In genomic region chr5:150672237-150672883, GRCh38 we compare ENCODE assay signal across 8 cellular contexts. TPM values are rescaled to one million over a fixed set of nuclear protein-coding genes. Genes with fewer than 3 reads are reported as not detected.
DNase-seq lines count a peak whose midpoint lies in the region; ATAC-seq and TF ChIP-seq lines count a peak whose summit lies in the region.

No MANE protein-coding gene starts in this region.

- TF ChIP-seq POLR2A in HCT116 (IDR thresholded peaks at IDR 0.05; ENCODE audit: borderline replicate concordance, extremely low read depth, insufficient read depth, insufficient read length), result no peak

- H3K27me3 Mint-ChIP-seq in activated CD4-positive, alpha-beta T cell treated with anti-CD3 and anti-CD28 coated beads, Interleukin-2, amount 10 ng/mL, durations not matched to agents 7 days and 5 days, result peaks cover 24% of the 10 kb centered on the region
- H3K27me3 Mint-ChIP-seq in naive thymus-derived CD8-positive, alpha-beta T cell, result peaks cover 11 to 19% (median 17%) of the 10 kb centered on the region in 5 donors

- H4K20me1 ChIP-seq in HCT116 (ENCODE audit: insufficient read depth), result no peaks in the 10 kb centered on the region

- TF ChIP-seq CTCF in AG04450 (IDR thresholded peaks at IDR 0.05; ENCODE audit: low read depth, low read length) (no peak), HCT116 (IDR thresholded peaks at IDR 0.05 in 2 of 3, conservative IDR thresholded peaks at IDR 0.05 in 1 of 3; ENCODE audit: borderline replicate concordance in 1 of 3, insufficient read depth in 1 of 3, low read depth in 2 of 3, low read length in 2 of 3) (no peak)

- no peak overlapping the region for H2AFZ ChIP-seq in HCT116 (ENCODE audit: low read depth, low read length, poor library complexity, severe bottlenecking)

- intact Hi-C loops in HCT116 (cut with micrococcal nuclease), result no loop called here

- no peaks in the 10 kb centered on the region for H3K9me3 Mint-ChIP-seq in activated CD4-positive, alpha-beta T cell treated with anti-CD3 and anti-CD28 coated beads, Interleukin-2, amount 10 ng/mL, durations not matched to agents 7 days and 5 days
- H3K9me3 Mint-ChIP-seq in naive thymus-derived CD8-positive, alpha-beta T cell, result no peaks in the 10 kb centered on the region

- no peaks in the 10 kb centered on the region for H3K79me2 ChIP-seq in HCT116 (ENCODE audit: insufficient read depth, low read length)

- peak overlapping the region; percentile 11 for H3K27ac Mint-ChIP-seq in activated CD4-positive, alpha-beta T cell treated with anti-CD3 and anti-CD28 coated beads, Interleukin-2, amount 10 ng/mL, durations not matched to agents 7 days and 5 days
- H3K27ac Mint-ChIP-seq in naive thymus-derived CD8-positive, alpha-beta T cell, result peak overlapping the region in 4 of 10 donors; percentile 7 to 46 (median 22)

- no peak for TF ChIP-seq RAD21 in HCT116 (IDR thresholded peaks at IDR 0.05; ENCODE audit: low read depth)

- POLR2A ChIA-PET in AG04450 (lab: Yijun Ruan, JAX), result no interaction called here
- POLR2A ChIA-PET in HCT116 (lab: Charles Lee), result no interaction called here
- POLR2A ChIA-PET in activated CD4-positive, alpha-beta T cell treated with anti-CD3 and anti-CD28 coated beads, Interleukin-2, amount 10 ng/mL, durations not matched to agents 7 days and 5 days (lab: Charles Lee), result no interaction called here
- POLR2A ChIA-PET in naive thymus-derived CD8-positive, alpha-beta T cell (lab: Charles Lee), result interaction anchor here (1.2 kb wide), 2 partner anchors 29 to 106 kb away, joined by 5 read pairs; partner anchors contain the start of genes RBM22 and SMIM3
- POLR2A ChIA-PET in HEK293T (lab: Yijun Ruan, JAX), result no interaction called here

- no TSS peak for BruUV-seq in HCT116 (replicated peaks; lab: Mats Ljungman, UMichigan)

- H3K9me2 ChIP-seq in HCT116 (ENCODE audit: insufficient read depth), result no peaks in the 10 kb centered on the region

- CTCF ChIA-PET in AG04450 (lab: Charles Lee) (no interaction called here), HCT116 (lab: Charles Lee) (no interaction called here), HEK293T (lab: Yijun Ruan, JAX) (no interaction called here)
- CTCF ChIA-PET in activated CD4-positive, alpha-beta T cell treated with anti-CD3 and anti-CD28 coated beads, Interleukin-2, amount 10 ng/mL, durations not matched to agents 7 days and 5 days (lab: Charles Lee), result interaction anchor here (0.8 to 2.0 kb wide), 4 partner anchors 10 to 64 kb away, joined by 3 to 5 read pairs (median 4); partner anchors contain the start of gene RBM22

- H3K27ac ChIP-seq in AG04450 (ENCODE audit: low read depth, low read length) (no peak overlapping the region), HCT116 (ENCODE audit: low read depth, low read length) (no peak overlapping the region), esophagus (ENCODE audit: low read depth in 2 of 2, low read length in 1 of 2) (no peak overlapping the region)

- H3K4me1 Mint-ChIP-seq in activated CD4-positive, alpha-beta T cell treated with anti-CD3 and anti-CD28 coated beads, Interleukin-2, amount 10 ng/mL, durations not matched to agents 7 days and 5 days, result peaks cover 8% of the 10 kb centered on the region
- H3K4me1 Mint-ChIP-seq in naive thymus-derived CD8-positive, alpha-beta T cell, result peaks cover 4 to 15% (median 8%) of the 10 kb centered on the region in 4 donors

- H3K9ac ChIP-seq in HCT116 (ENCODE audit: low read length), result no peak overlapping the region

- H3K27me3 ChIP-seq in AG04450 (ENCODE audit: control insufficient read depth, insufficient read depth, low read length), result peaks cover 11% of the 10 kb centered on the region
- no peaks in the 10 kb centered on the region for H3K27me3 ChIP-seq in HCT116 (ENCODE audit: insufficient read depth, low read length)
- no peaks in the 10 kb centered on the region for H3K27me3 ChIP-seq in esophagus (ENCODE audit: control insufficient read depth in 1 of 2, insufficient read depth in 2 of 2, low read length in 2 of 2)

- H3K36me3 ChIP-seq in HCT116 (ENCODE audit: control insufficient read depth in 1 of 2, insufficient read depth in 2 of 2, low read length in 2 of 2), result no peaks in the 10 kb centered on the region
- no peaks in the 10 kb centered on the region for H3K36me3 ChIP-seq in esophagus (ENCODE audit: control insufficient read depth in 2 of 2, insufficient read depth in 2 of 2, low read length in 1 of 2)

- H3K9me3 ChIP-seq in AG04450 (ENCODE audit: control insufficient read depth, insufficient read depth, low read length) (no peaks in the 10 kb centered on the region), HCT116 (ENCODE audit: control insufficient read depth in 1 of 2, insufficient read depth in 1 of 2, low read depth in 1 of 2, low read length in 2 of 2) (no peaks in the 10 kb centered on the region), esophagus (ENCODE audit: control insufficient read depth in 2 of 2, insufficient read depth in 1 of 2, low read depth in 1 of 2, low read length in 1 of 2) (no peaks in the 10 kb centered on the region)

- H3K4me3 ChIP-seq in AG04450 (ENCODE audit: low read depth, low read length) (peak overlapping the region; percentile 62), HCT116 (replicated peaks in 1 of 2; ENCODE audit: low read depth in 1 of 2, low read length in 2 of 2) (no peak overlapping the region), esophagus (ENCODE audit: low read depth in 1 of 2, low read length in 2 of 2) (peak overlapping the region; percentile 39 to 43)

- no peaks in the 10 kb centered on the region for H3K36me3 Mint-ChIP-seq in activated CD4-positive, alpha-beta T cell treated with anti-CD3 and anti-CD28 coated beads, Interleukin-2, amount 10 ng/mL, durations not matched to agents 7 days and 5 days (ENCODE audit: low read depth)
- H3K36me3 Mint-ChIP-seq in naive thymus-derived CD8-positive, alpha-beta T cell, result peaks cover 0 to 2% (median 0%) of the 10 kb centered on the region in 3 donors

- peaks cover 0 to 12% of the 10 kb centered on the region in 2 experiments; a peak in 1 of 4 replicates for H3K4me1 ChIP-seq in HCT116 (ENCODE audit: control insufficient read depth in 1 of 2, insufficient read depth in 2 of 2, low read length in 2 of 2)
- peaks cover 0 to 10% of the 10 kb centered on the region in 2 donors for H3K4me1 ChIP-seq in esophagus (ENCODE audit: control insufficient read depth in 2 of 2, insufficient read depth in 2 of 2, low read length in 1 of 2)

- 3% methylated on average over 38 of the region's 38 CpGs for WGBS in esophagus, 2 donors

- H3K4me3 Mint-ChIP-seq in activated CD4-positive, alpha-beta T cell treated with anti-CD3 and anti-CD28 coated beads, Interleukin-2, amount 10 ng/mL, durations not matched to agents 7 days and 5 days, result peak overlapping the region; percentile 69
- peak overlapping the region; percentile 76 to 87 (median 82) for H3K4me3 Mint-ChIP-seq in naive thymus-derived CD8-positive, alpha-beta T cell

- no peak overlapping the region for H3K4me2 ChIP-seq in HCT116 (ENCODE audit: low read length)

- no peak for DNase-seq in AG04450 (ENCODE audit: low read depth, low spot score)
- no peak for DNase-seq in HCT116 (ENCODE audit: low read depth, low spot score)
- peak; percentile 30 for DNase-seq in activated CD4-positive, alpha-beta T cell treated with anti-CD3 and anti-CD28 coated beads, Interleukin-2, amount 10 ng/mL, durations not matched to agents 7 days and 5 days
- peak in 3 of 10 donors; percentile 6 to 24 (median 22) for DNase-seq in naive thymus-derived CD8-positive, alpha-beta T cell
- no peak for DNase-seq in HEK293T (ENCODE audit: extremely low spot score)
- no peak for DNase-seq in NK-92 (lab: John Stamatoyannopoulos, UW; ENCODE audit: unreplicated experiment)
- no peak for DNase-seq in RKO (ENCODE audit: low spot score)

- RAD21 ChIA-PET in HCT116 (lab: Charles Lee; ENCODE audit: low non-redundant PET in 1 of 2, low total read pairs in 2 of 2, uncharacterized antibody in 2 of 2, unreplicated experiment in 2 of 2), result no interaction called here

- ATAC-seq in HCT116, result peak; percentile 43; the same call in 1 of the 2 replicates
- ATAC-seq in naive thymus-derived CD8-positive, alpha-beta T cell, result peak; percentile 79 to 80

TF ChIP-seq in HCT116, 20 proteins besides CTCF, POLR2A, EP300 and RAD21:
- no peak for TF ChIP-seq FOSL1 (IDR thresholded peaks at IDR 0.05; ENCODE audit: low read depth)
- TF ChIP-seq SIN3A (IDR thresholded peaks at IDR 0.05; ENCODE audit: low read depth), result no peak
- TF ChIP-seq SRF (IDR thresholded peaks at IDR 0.05; ENCODE audit: low read depth), result no peak

TF ChIP-seq in HEK293T, 16 proteins besides CTCF, POLR2A, EP300 and RAD21 (continues in another document):
- TF ChIP-seq CTBP1 (IDR thresholded peaks at IDR 0.05; ENCODE audit: borderline replicate concordance) (no peak), ZNF384 (IDR thresholded peaks at IDR 0.05) (no peak), ARNT (IDR thresholded peaks at IDR 0.05) (no peak), FOXK2 (IDR thresholded peaks at IDR 0.05) (no peak), SUZ12 (IDR thresholded peaks at IDR 0.05) (no peak)

RNA-seq across cellular contexts. Expression of gene MYOZ3, which starts 11.3 kb away (rescaled TPM):
- polyA plus RNA-seq in AG04450 (2011; rRNA removed) (0.51 and 0.68 TPM in 2 replicates), esophagus (under 1 TPM; 0.05 to 0.24 TPM)
- 0.74 and 0.78 TPM in 2 replicates for polyA minus RNA-seq in AG04450 (2011; rRNA and poly(A)+ RNA removed)
- 0.10 TPM for total RNA-seq in HCT116 (2021; ENCODE audit: unreplicated experiment)
- 0.04 and 0.06 TPM in 2 replicates for polyA plus RNA-seq in HCT116 (2012)
- under 1 TPM in 1 of 2 experiments, not detected in 1; 0.05 TPM for total RNA-seq in activated CD4-positive, alpha-beta T cell treated with anti-CD3 and anti-CD28 coated beads, Interleukin-2, amount 10 ng/mL, durations not matched to agents 7 days and 5 days
- total RNA-seq in naive thymus-derived CD8-positive, alpha-beta T cell, result not detected
- polyA plus RNA-seq in naive thymus-derived CD8-positive, alpha-beta T cell, result under 1 TPM in 2 of 3 donors, not detected in 1; 0.05 to 0.19 TPM

RNA-seq across cellular contexts. Expression of gene RBM22, which starts 28.5 kb away (rescaled TPM):
- polyA plus RNA-seq in AG04450 (2011; rRNA removed) (42.4 and 49.5 TPM in 2 replicates), esophagus (10 to 100 TPM; 16.2 to 18.4 TPM)
- polyA minus RNA-seq in AG04450 (2011; rRNA and poly(A)+ RNA removed), result 29.3 and 36.5 TPM in 2 replicates
- total RNA-seq in HCT116 (2021; ENCODE audit: unreplicated experiment), result 61.4 TPM
- 37.8 and 43.4 TPM in 2 replicates for polyA plus RNA-seq in HCT116 (2012)
- 10 to 100 TPM; 61.9 to 65.6 TPM for total RNA-seq in activated CD4-positive, alpha-beta T cell treated with anti-CD3 and anti-CD28 coated beads, Interleukin-2, amount 10 ng/mL, durations not matched to agents 7 days and 5 days
- 100 to 1,000 TPM; 102 to 103 TPM for total RNA-seq in naive thymus-derived CD8-positive, alpha-beta T cell
- 10 to 100 TPM; 51.4 to 57.0 (median 56.2) TPM for polyA plus RNA-seq in naive thymus-derived CD8-positive, alpha-beta T cell

RNA-seq across cellular contexts. Expression of gene SYNPO, which starts 31.9 kb away (rescaled TPM):
- polyA plus RNA-seq in AG04450 (2011; rRNA removed), result 10.1 and 12.7 TPM in 2 replicates
- polyA minus RNA-seq in AG04450 (2011; rRNA and poly(A)+ RNA removed), result 31.9 and 45.2 TPM in 2 replicates
- 8.2 TPM for total RNA-seq in HCT116 (2021; ENCODE audit: unreplicated experiment)
- 7.5 and 8.6 TPM in 2 replicates for polyA plus RNA-seq in HCT116 (2012)
- total RNA-seq in activated CD4-positive, alpha-beta T cell treated with anti-CD3 and anti-CD28 coated beads, Interleukin-2, amount 10 ng/mL, durations not matched to agents 7 days and 5 days, result under 1 TPM; 0.05 to 0.08 TPM
- polyA plus RNA-seq in esophagus, result 1 to 10 TPM; 4.3 to 5.0 TPM
- total RNA-seq in naive thymus-derived CD8-positive, alpha-beta T cell, result under 1 TPM; 0.71 to 0.83 TPM
- not detected for polyA plus RNA-seq in naive thymus-derived CD8-positive, alpha-beta T cell

Comparison
In these comparisons a context has a peak if more than half of its experiments do, and no peak if none do; other contexts are left out.
1. H3K4me3 ChIP-seq: peak in AG04450 (single experiment) and esophagus (2 of 2); none in HCT116 (0 of 2).